In genomic region chr6:12288844-12289654, GRCh38 we compare ENCODE assay signal across 8 cellular contexts. TPM values are rescaled to one million over a fixed set of nuclear protein-coding genes. Genes with fewer than 3 reads are reported as not detected.
DNase-seq lines count a peak whose midpoint lies in the region; ATAC-seq and TF ChIP-seq lines count a peak whose summit lies in the region.

No MANE protein-coding gene starts in this region.

- H3K27ac ChIP-seq in SJCRH30 (no peak overlapping the region), left ventricle myocardium inferior (replicated peaks) (peak overlapping the region; percentile 66)

- H3K4me3 ChIP-seq in SJCRH30 (peak overlapping the region; percentile 46), left ventricle myocardium inferior (peak overlapping the region; percentile 68)

- H3K27ac Mint-ChIP-seq in activated naive CD8-positive, alpha-beta T cell = no peak overlapping the region

- DNase-seq in Daoy (ENCODE audit: low read depth) = peak; percentile 75
- peak; percentile 13 to 54 for DNase-seq in SJCRH30
- peak; percentile 16 for DNase-seq in left ventricle myocardium inferior
- DNase-seq in pulmonary artery endothelial cell (ENCODE audit: low read depth, low spot score) = peak; percentile 59
- no peak for DNase-seq in NCI-H1930 (lab: John Stamatoyannopoulos, UW)

- ATAC-seq in HG03442 (IDR thresholded peaks at IDR 0.05; ENCODE audit: unreplicated experiment) (peak; percentile 35), HG03135 (IDR thresholded peaks at IDR 0.05; ENCODE audit: unreplicated experiment) (no peak)

- peaks cover 29% of the 10 kb centered on the region for H3K27me3 Mint-ChIP-seq in activated naive CD8-positive, alpha-beta T cell

- H3K36me3 Mint-ChIP-seq in activated naive CD8-positive, alpha-beta T cell = no peaks in the 10 kb centered on the region

- TF ChIP-seq CTCF in left ventricle myocardium inferior (IDR thresholded peaks at IDR 0.05; ENCODE audit: borderline replicate concordance) = peak; percentile 79

- H3K27me3 ChIP-seq in SJCRH30 = no peaks in the 10 kb centered on the region
- H3K27me3 ChIP-seq in left ventricle myocardium inferior (ENCODE audit: low read depth) = peaks cover 27% of the 10 kb centered on the region

- no peaks in the 10 kb centered on the region for H3K4me1 ChIP-seq in SJCRH30
- H3K4me1 ChIP-seq in left ventricle myocardium inferior = peaks cover 27% of the 10 kb centered on the region

- peak overlapping the region; percentile 91 for H3K4me3 Mint-ChIP-seq in activated naive CD8-positive, alpha-beta T cell

- H3K9me3 ChIP-seq in SJCRH30 (replicated peaks) (no peaks in the 10 kb centered on the region), left ventricle myocardium inferior (replicated peaks) (no peaks in the 10 kb centered on the region)

- intact Hi-C loops in left ventricle myocardium inferior (cut with micrococcal nuclease) = no loop called here

- H3K9me3 Mint-ChIP-seq in activated naive CD8-positive, alpha-beta T cell (ENCODE audit: low read depth) = no peaks in the 10 kb centered on the region

- H3K36me3 ChIP-seq in SJCRH30 (no peaks in the 10 kb centered on the region), left ventricle myocardium inferior (no peaks in the 10 kb centered on the region)

- peaks cover 15% of the 10 kb centered on the region for H3K4me1 Mint-ChIP-seq in activated naive CD8-positive, alpha-beta T cell (ENCODE audit: low read depth)

RNA-seq across cellular contexts. Expression of gene EDN1, which starts 1.1 kb away (rescaled TPM):
- 30.2 and 36.6 TPM in 2 replicates for total RNA-seq in Daoy (2014; rRNA removed; shearing (Covaris generic))
- total RNA-seq in SJCRH30 (2014; rRNA removed; shearing (Covaris generic)) = 0.08 and 0.10 TPM in 2 replicates
- 5.9 TPM for total RNA-seq in left ventricle myocardium inferior
- total RNA-seq in pulmonary artery endothelial cell = 326 and 496 TPM in 2 replicates

Comparison
In these comparisons a context has a peak if more than half of its experiments do, and no peak if none do; other contexts are left out.
1. DNase-seq: peak in Daoy (single experiment), SJCRH30 (2 of 2), left ventricle myocardium inferior (single experiment) and pulmonary artery endothelial cell (single experiment); none in NCI-H1930 (0 of 2).